Comparison of ENCODE assay signal across 20 cellular contexts in the genomic region with DNA sequence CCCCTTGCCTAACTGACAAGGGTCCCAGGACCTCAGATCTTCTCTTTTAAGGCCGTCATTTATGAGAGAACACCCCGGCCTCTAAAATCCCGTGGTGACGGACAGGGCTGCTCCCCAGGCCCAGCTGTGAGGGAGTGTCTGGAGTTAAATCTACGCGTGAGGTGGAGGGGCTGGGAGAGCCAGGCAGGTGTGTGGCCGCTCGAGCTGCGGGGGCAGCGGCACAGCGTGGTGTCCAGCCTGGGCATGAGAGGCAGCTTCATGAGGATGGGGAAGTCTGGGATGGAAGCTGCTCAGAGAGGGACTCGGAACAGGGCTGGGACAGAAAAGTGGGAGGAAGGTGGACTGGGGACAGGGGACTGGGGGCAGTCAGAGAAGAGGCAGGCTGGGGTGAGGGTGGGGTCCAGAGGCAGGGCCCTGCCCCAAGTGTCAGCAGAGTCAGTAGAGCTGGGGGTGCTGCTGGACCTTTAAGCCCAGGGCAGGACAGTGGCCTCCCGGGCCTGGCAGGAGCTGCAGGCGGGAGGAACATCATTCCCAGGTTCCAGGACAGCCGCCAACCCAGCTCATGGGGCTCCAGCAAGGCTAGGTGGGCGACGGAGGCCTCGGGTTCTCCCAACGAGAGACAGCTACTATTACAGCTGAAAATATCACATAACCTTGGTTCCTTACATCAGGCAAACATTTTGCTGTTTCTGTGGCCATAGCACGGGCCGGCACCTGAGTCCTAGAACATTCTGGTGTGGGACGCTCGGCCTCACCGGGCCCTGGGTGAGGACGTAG. TPM values are rescaled to one million over a fixed set of nuclear protein-coding genes. Genes with fewer than 3 reads are reported as not detected.
DNase-seq lines count a peak whose midpoint lies in the region; ATAC-seq, FAIRE-seq and TF ChIP-seq lines count a peak whose summit lies in the region.
"Had no signal": no experiment of that assay in that cellular context is flagged by ENCODE, and none has a peak within 500 bp of the region (broad histone marks: within the 10 kb centered on the region; RNA-seq: fewer than 3 reads in every experiment).

No MANE protein-coding gene starts in this region.

- peaks cover 0 to 23% (median 9%) of the 10 kb centered on the region in 10 experiments; a peak in 12 of 20 replicates for H3K4me1 ChIP-seq in BLaER1 treated with 17β-estradiol and CSF1 and Interleukin-3, amounts not matched to agents 10 nM and 100 nM
- no peaks in the 10 kb centered on the region for H3K4me1 ChIP-seq in gastroesophageal sphincter

- H3K9me3 ChIP-seq in BLaER1 treated with 17β-estradiol and CSF1 and Interleukin-3, amounts not matched to agents 10 nM and 100 nM (replicated peaks in 1 of 11) = no peaks in the 10 kb centered on the region
- H3K9me3 ChIP-seq in gastroesophageal sphincter = no peaks in the 10 kb centered on the region
- H3K9me3 ChIP-seq: Caco-2, SJCRH30 had no signal

- 60 to 80% methylated on average over 2 to 13 of the region's 25 CpGs for WGBS in gastroesophageal sphincter (ENCODE audit: low coverage in 1 of 2), 2 donors

- H4K20me1 ChIP-seq in BLaER1 treated with 17β-estradiol and CSF1 and Interleukin-3, amounts not matched to agents 10 nM and 100 nM = peaks cover 0 to 6% (median 0%) of the 10 kb centered on the region in 11 experiments; a peak in 2 of 22 replicates

- H3K27ac ChIP-seq in BLaER1 treated with 17β-estradiol and CSF1 and Interleukin-3, amounts not matched to agents 10 nM and 100 nM = no peak overlapping the region
- H3K27ac ChIP-seq in gastroesophageal sphincter = no peak overlapping the region
- H3K27ac ChIP-seq: RWPE1, SJCRH30 had no signal

- FAIRE-seq in urothelium cell line (lab: Jason Lieb, UNC) = no peak

- H3K9me3 Mint-ChIP-seq in CD14-positive monocyte (peaks cover 0 to 1% (median 0%) of the 10 kb centered on the region in 7 donors), chondrocyte (ENCODE audit: low read depth) (no peaks in the 10 kb centered on the region)
- H3K9me3 Mint-ChIP-seq: H9 had no signal

- no peak for ATAC-seq in gastroesophageal sphincter

- H3K4me3 Mint-ChIP-seq in CD14-positive monocyte (no peak overlapping the region), chondrocyte (ENCODE audit: unreplicated experiment) (no peak overlapping the region)
- H3K4me3 Mint-ChIP-seq: CD4-positive, alpha-beta memory T cell; H9; HFFc6 had no signal

- TF ChIP-seq POLR2A in gastroesophageal sphincter (IDR thresholded peaks at IDR 0.05) = no peak

- H3K4me3 ChIP-seq in BLaER1 treated with 17β-estradiol and CSF1 and Interleukin-3, amounts not matched to agents 10 nM and 100 nM = no peak overlapping the region
- no peak overlapping the region for H3K4me3 ChIP-seq in gastroesophageal sphincter
- H3K4me3 ChIP-seq: SJCRH30 had no signal

- H3K27me3 Mint-ChIP-seq in CD14-positive monocyte (ENCODE audit: low read depth in 3 of 3) (peaks cover 3 to 9% (median 4%) of the 10 kb centered on the region in 3 donors), chondrocyte (ENCODE audit: low read depth) (peaks cover 29% of the 10 kb centered on the region)

- intact Hi-C loops in CD14-positive monocyte (cut with micrococcal nuclease) = no loop called here
- intact Hi-C loops in posterior vena cava (cut with DNase I) = no loop called here

- TF ChIP-seq CTCF in CD14-positive monocyte (IDR thresholded peaks at IDR 0.05) (no peak), chondrocyte (IDR thresholded peaks at IDR 0.05) (no peak), gastroesophageal sphincter (IDR thresholded peaks at IDR 0.05) (no peak)

- no peaks in the 10 kb centered on the region for H3K4me1 Mint-ChIP-seq in CD14-positive monocyte
- H3K4me1 Mint-ChIP-seq in chondrocyte (ENCODE audit: low read depth) = peaks cover 2% of the 10 kb centered on the region
- H3K4me1 Mint-ChIP-seq: CD4-positive, alpha-beta memory T cell had no signal

- no peaks in the 10 kb centered on the region for H3K36me3 Mint-ChIP-seq in CD14-positive monocyte
- H3K36me3 Mint-ChIP-seq in chondrocyte (ENCODE audit: low read depth) = peaks cover 9% of the 10 kb centered on the region
- H3K36me3 Mint-ChIP-seq: CD4-positive, alpha-beta memory T cell had no signal

- H3K36me3 ChIP-seq in BLaER1 treated with 17β-estradiol and CSF1 and Interleukin-3, amounts not matched to agents 10 nM and 100 nM = no peaks in the 10 kb centered on the region
- peaks cover 0 to 26% of the 10 kb centered on the region in 2 donors for H3K36me3 ChIP-seq in gastroesophageal sphincter
- H3K36me3 ChIP-seq: SJCRH30 had no signal

- DNase-seq in CD14-positive monocyte (ENCODE audit: low spot score) (peak; percentile 26), chondrocyte (ENCODE audit: low spot score) (peak; percentile 62), posterior vena cava (ENCODE audit: low spot score) (peak; percentile 64), urothelium cell line (ENCODE audit: low spot score) (no peak)
- no peak for DNase-seq in activated CD4-positive, CD25-positive, alpha-beta regulatory T cell (lab: John Stamatoyannopoulos, UW)
- DNase-seq: Caco-2; CD4-positive, alpha-beta memory T cell; DMS 273 treated with DMSO at 0.1 percent for 48 hours; DMS79 treated with DMSO at 0.1 percent for 48 hours; H9; HFFc6; KG1; NCI-H1105; NCI-H187; NCI-H748 treated with DMSO at 0.1 percent for 48 hours; NK-92 treated with Interleukin-12 subunit alpha and Interleukin-12 subunit beta, amount 100 ng/mL, for 24 hours had no signal

- no peaks in the 10 kb centered on the region for H3K27me3 ChIP-seq in BLaER1 treated with 17β-estradiol and CSF1 and Interleukin-3, amounts not matched to agents 10 nM and 100 nM
- H3K27me3 ChIP-seq in gastroesophageal sphincter = no peaks in the 10 kb centered on the region
- H3K27me3 ChIP-seq: SJCRH30 had no signal

- no peak for TF ChIP-seq EP300 in gastroesophageal sphincter (IDR thresholded peaks at IDR 0.05)

- H3K4me2 ChIP-seq in BLaER1 treated with 17β-estradiol and CSF1 and Interleukin-3, amounts not matched to agents 10 nM and 100 nM = peak overlapping the region in 8 of 11 experiments; percentile 8 to 54 (median 25); a peak in 6 of 22 replicates

- peak overlapping the region in 2 of 7 donors; percentile 8 to 30 for H3K27ac Mint-ChIP-seq in CD14-positive monocyte
- no peak overlapping the region for H3K27ac Mint-ChIP-seq in chondrocyte (ENCODE audit: unreplicated experiment)
- H3K27ac Mint-ChIP-seq: CD4-positive, alpha-beta memory T cell; H9; HFFc6 had no signal

- H3K9ac ChIP-seq in BLaER1 treated with 17β-estradiol and CSF1 and Interleukin-3, amounts not matched to agents 10 nM and 100 nM = no peak overlapping the region

RNA-seq across cellular contexts. Expression of a gene that starts 55.2 kb away (rescaled TPM):
- polyA plus RNA-seq in CD14-positive monocyte = not detected
- total RNA-seq in chondrocyte = 0.67 to 1.6 TPM (median 0.69 TPM) in 3 replicates
- total RNA-seq in posterior vena cava = under 1 TPM; 0.60 to 0.62 TPM
- total RNA-seq in gastroesophageal sphincter = 1 to 10 TPM in 2 of 4 donors, under 1 TPM in 2; 0.42 to 1.9 (median 0.87) TPM
- total RNA-seq: SJCRH30 had no signal

Comparison
In these comparisons a context has a peak if more than half of its experiments do, and no peak if none do; other contexts are left out.
1. DNase-seq: peak in CD14-positive monocyte (single experiment), chondrocyte (single experiment) and posterior vena cava (single experiment); none in activated CD4-positive, CD25-positive, alpha-beta regulatory T cell (0 of 4) and urothelium cell line (single experiment).